8 cellular contexts compared by ENCODE assay signal in the genomic region with DNA sequence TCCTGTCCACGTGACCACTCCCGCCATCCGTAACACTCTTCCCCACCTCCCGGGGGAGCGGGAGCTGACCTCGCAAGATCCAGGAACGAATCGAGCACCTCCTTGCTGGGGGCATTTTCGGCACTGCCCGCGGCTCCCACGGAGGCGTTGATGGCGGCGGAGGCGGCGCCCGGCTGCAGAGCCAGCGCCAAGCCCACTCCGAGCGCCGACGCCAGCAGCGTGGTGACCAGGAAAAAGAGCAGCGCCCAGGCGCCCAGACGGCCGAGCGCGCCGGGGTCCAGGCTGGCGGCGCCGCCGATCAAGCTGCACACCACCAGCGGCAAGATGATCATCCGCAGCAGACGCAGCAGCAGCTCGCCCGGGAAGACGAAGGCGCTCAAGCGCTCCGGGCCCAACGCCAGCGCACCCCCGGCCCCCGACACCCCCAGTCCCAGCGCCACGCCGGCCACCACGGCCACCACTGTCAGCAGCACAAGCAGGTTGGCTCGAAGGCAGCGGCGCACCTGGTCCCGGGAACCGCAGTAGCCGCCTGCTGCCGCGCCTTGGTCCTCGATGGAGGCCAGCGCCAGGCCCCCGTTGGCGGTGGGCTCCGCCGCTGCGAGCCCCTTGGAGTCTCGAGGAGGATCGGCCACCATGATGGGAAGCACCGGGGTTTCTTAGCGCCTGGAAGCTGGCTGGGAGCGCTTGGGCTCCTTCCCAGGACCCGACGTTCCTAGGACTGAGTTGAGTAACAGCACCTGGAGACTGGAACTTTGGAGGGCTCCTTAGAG. TPM values are rescaled to one million over a fixed set of nuclear protein-coding genes. Genes with fewer than 3 reads are reported as not detected.
DNase-seq lines count a peak whose midpoint lies in the region; ATAC-seq and TF ChIP-seq lines count a peak whose summit lies in the region.

No MANE protein-coding gene starts in this region.

- H3K4me3 ChIP-seq in GM12864 (ENCODE audit: low read depth, low read length) = peak overlapping the region; percentile 94
- peak overlapping the region; percentile 73 to 87 for H3K4me3 ChIP-seq in esophagus (ENCODE audit: low read depth in 1 of 2, low read length in 2 of 2)
- peak overlapping the region; percentile 72 to 87 (median 82) for H3K4me3 ChIP-seq in tibial nerve

- WGBS in esophagus, 2 donors = 1% methylated on average over 74 of the region's 74 CpGs
- 0 to 1% methylated on average over 17 to 42 of the region's 74 CpGs for WGBS in tibial nerve, 2 donors

- TF ChIP-seq POLR2A in tibial nerve (IDR thresholded peaks at IDR 0.05) = no peak

- H3K36me3 ChIP-seq in esophagus (ENCODE audit: control insufficient read depth in 2 of 2, insufficient read depth in 2 of 2, low read length in 1 of 2) (peaks cover 0 to 10% of the 10 kb centered on the region in 2 donors), tibial nerve (peaks cover 0 to 15% (median 0%) of the 10 kb centered on the region in 3 donors)

- no peak for DNase-seq in GM12864 (ENCODE audit: low read depth)
- DNase-seq in NCI-H146 (lab: John Stamatoyannopoulos, UW) = peak; percentile 65
- peak; percentile 80 for DNase-seq in activated CD8-positive, alpha-beta memory T cell treated with anti-CD3 and anti-CD28 coated beads for 24 hours
- peak; percentile 46 for DNase-seq in myocyte (ENCODE audit: low read depth)
- peak; percentile 52 to 53 for DNase-seq in tibial nerve (ENCODE audit: low spot score in 2 of 2)

- H3K9me3 ChIP-seq in esophagus (ENCODE audit: control insufficient read depth in 2 of 2, insufficient read depth in 1 of 2, low read depth in 1 of 2, low read length in 1 of 2) (no peaks in the 10 kb centered on the region), tibial nerve (no peaks in the 10 kb centered on the region)

- H3K4me1 ChIP-seq in esophagus (ENCODE audit: control insufficient read depth in 2 of 2, insufficient read depth in 2 of 2, low read length in 1 of 2) = peaks cover 3 to 23% of the 10 kb centered on the region in 2 donors
- H3K4me1 ChIP-seq in tibial nerve = peaks cover 0 to 53% (median 28%) of the 10 kb centered on the region in 4 donors

- TF ChIP-seq CTCF in GM12864 (IDR thresholded peaks at IDR 0.05; ENCODE audit: low read depth, low read length, missing control alignments) (no peak), tibial nerve (IDR thresholded peaks at IDR 0.05) (peak in 2 of 5 experiments; percentile 8 to 11)

- TF ChIP-seq EP300 in tibial nerve (IDR thresholded peaks at IDR 0.05) = peak in 1 of 2 donors; percentile 42

- H3K27ac ChIP-seq in esophagus (ENCODE audit: low read depth in 2 of 2, low read length in 1 of 2) = peak overlapping the region; percentile 95 to 97
- H3K27ac ChIP-seq in tibial nerve = peak overlapping the region; percentile 87 to 92 (median 90)

- H3K27me3 ChIP-seq in esophagus (ENCODE audit: control insufficient read depth in 1 of 2, insufficient read depth in 2 of 2, low read length in 2 of 2) = no peaks in the 10 kb centered on the region
- no peaks in the 10 kb centered on the region for H3K27me3 ChIP-seq in tibial nerve

- no peak for ATAC-seq in GM21381 (IDR thresholded peaks at IDR 0.05; ENCODE audit: unreplicated experiment)
- ATAC-seq in GM21723 (IDR thresholded peaks at IDR 0.05; ENCODE audit: unreplicated experiment) = no peak

RNA-seq across cellular contexts. Expression of a gene that starts 0.9 kb away (rescaled TPM):
- polyA plus RNA-seq in esophagus = 10 to 100 TPM; 40.3 to 84.4 TPM
- total RNA-seq in myocyte = 32.8 and 49.0 TPM in 2 replicates
- 167 TPM for polyA plus RNA-seq in myocyte (2012)
- 100 to 1,000 TPM in 1 of 4 donors, 10 to 100 TPM in 3; 76.8 to 107 (median 83.4) TPM for total RNA-seq in tibial nerve

RNA-seq across cellular contexts. Expression of a gene that starts 41.3 kb away (rescaled TPM):
- 10 to 100 TPM; 53.2 to 55.6 TPM for polyA plus RNA-seq in esophagus
- total RNA-seq in myocyte (75.0 and 82.5 TPM in 2 replicates), tibial nerve (100 to 1,000 TPM in 1 of 4 donors, 10 to 100 TPM in 3; 77.4 to 127 (median 87.4) TPM)
- polyA plus RNA-seq in myocyte (2012) = 55.1 TPM

RNA-seq across cellular contexts. Expression of a gene that starts 41.7 kb away (rescaled TPM):
- polyA plus RNA-seq in esophagus = 10 to 100 TPM in 1 of 2 donors, 1 to 10 TPM in 1; 7.1 to 10.1 TPM
- total RNA-seq in myocyte (19.2 and 24.8 TPM in 2 replicates), tibial nerve (10 to 100 TPM; 15.7 to 20.4 (median 17.7) TPM)
- polyA plus RNA-seq in myocyte (2012) = 22.3 TPM
